In genomic region chr3:38370149-38370548, GRCh38 we compare ENCODE assay signal across 32 cellular contexts.
"Had no signal": no experiment of that assay in that cellular context is flagged by ENCODE, and none has a peak within 500 bp of the region (broad histone marks: within the 10 kb centered on the region; RNA-seq: fewer than 3 reads in every experiment).

No MANE protein-coding gene starts in this region.

- H3K4me2 ChIP-seq: KMS-11, PC-9 had no signal

- FAIRE-seq: RCC 7860 had no signal

- H3K27me3 ChIP-seq: SJCRH30 had no signal

- H3K36me3 ChIP-seq: SJCRH30 had no signal

- DNase-seq: Karpas-422, MM.1S, MV-4-11, NCI-H1092, NCI-H1105, NCI-H1417 treated with DMSO at 0.1 percent for 48 hours, NCI-H1436 treated with DMSO at 0.1 percent for 48 hours, NCI-H1694 treated with DMSO at 0.1 percent for 48 hours, NCI-H187 treated with DMSO at 0.1 percent for 48 hours, NCI-H2029, NCI-H2081, NCI-H2171 treated with DMSO at 0.1 percent for 48 hours, NCI-H2227 treated with DMSO at 0.1 percent for 48 hours, NCI-H345, NCI-H446, NCI-H510A, NCI-H524, NCI-H526, NCI-H69, NCI-H748 treated with DMSO at 0.1 percent for 48 hours, NCI-H82, PC-9, SHP77, SIG-M5, SJCRH30 had no signal

- H3K27ac ChIP-seq: KMS-11, PC-9, RWPE1, SJCRH30, SK-N-MC had no signal

- H3K4me3 ChIP-seq: PC-9, SJCRH30, SK-N-MC had no signal

- H3K4me1 ChIP-seq: SJCRH30 had no signal

- H3K9ac ChIP-seq: KMS-11 had no signal

- H2AFZ ChIP-seq: PC-9 had no signal

- H3K9me3 ChIP-seq: SJCRH30 had no signal

- ATAC-seq: Panc1, Right ventricle myocardium inferior, SK-N-SH treated with all-trans-retinoic acid at 6 μM for 48 hours had no signal
